Comparison of ENCODE assay signal across 8 cellular contexts in genomic region chr22:40179535-40179934, GRCh38. TPM values are rescaled to one million over a fixed set of nuclear protein-coding genes. Genes with fewer than 3 reads are reported as not detected.
DNase-seq lines count a peak whose midpoint lies in the region; ATAC-seq and TF ChIP-seq lines count a peak whose summit lies in the region.

No MANE protein-coding gene starts in this region.

- H3K27me3 ChIP-seq in SJSA1 (replicated peaks) (no peaks in the 10 kb centered on the region), rectal smooth muscle tissue (ENCODE audit: control insufficient read depth, insufficient read depth, low read length) (no peaks in the 10 kb centered on the region)

- peaks cover 63% of the 10 kb centered on the region for H3K4me1 ChIP-seq in SJSA1 (replicated peaks)
- peaks cover 31% of the 10 kb centered on the region for H3K4me1 ChIP-seq in rectal smooth muscle tissue (ENCODE audit: control insufficient read depth, insufficient read depth, low read length)

- H3K9me3 ChIP-seq in SJSA1 (replicated peaks): no peaks in the 10 kb centered on the region

- ATAC-seq in GM21423 (IDR thresholded peaks at IDR 0.05; ENCODE audit: unreplicated experiment): no peak

- H3K36me3 ChIP-seq in SJSA1: no peaks in the 10 kb centered on the region
- no peaks in the 10 kb centered on the region for H3K36me3 ChIP-seq in rectal smooth muscle tissue (ENCODE audit: control insufficient read depth, insufficient read depth, low read length)

- TF ChIP-seq CTCF in fibroblast of pulmonary artery (IDR thresholded peaks at IDR 0.05; ENCODE audit: low read length, missing control alignments): no peak

- H3K4me3 ChIP-seq in GM08714 (ENCODE audit: low read length) (peak overlapping the region; percentile 96), SJSA1 (peak overlapping the region; percentile 56), fibroblast of pulmonary artery (replicated peaks; ENCODE audit: low read depth, low read length) (peak overlapping the region; percentile 63), rectal smooth muscle tissue (ENCODE audit: low read length) (peak overlapping the region; percentile 84)

- no peak for DNase-seq in SJSA1 (ENCODE audit: low read depth in 1 of 2, low spot score in 2 of 2)
- no peak for DNase-seq in fibroblast of pulmonary artery (ENCODE audit: low read depth)
- DNase-seq in NAMALWA (ENCODE audit: low spot score): no peak
- no peak for DNase-seq in GM19238 (ENCODE audit: insufficient read length, low spot score)
- no peak for DNase-seq in cerebellum (ENCODE audit: low spot score)

- no peak overlapping the region for H3K9ac ChIP-seq in rectal smooth muscle tissue (ENCODE audit: low read length)

- peak overlapping the region; percentile 82 for H3K27ac ChIP-seq in SJSA1
- peak overlapping the region; percentile 63 for H3K27ac ChIP-seq in rectal smooth muscle tissue (ENCODE audit: low read depth, low read length)

RNA-seq across cellular contexts. Expression of gene TNRC6B, which starts 1.8 kb away (rescaled TPM):
- total RNA-seq in SJSA1 (2014; rRNA removed; shearing (Covaris generic)): 10.5 and 16.6 TPM in 2 replicates
- 70.7 TPM for total RNA-seq in cerebellum
